In genomic region chr12:55745361-55746146, GRCh38 we compare ENCODE assay signal across 8 cellular contexts. TPM values are rescaled to one million over a fixed set of nuclear protein-coding genes. Genes with fewer than 3 reads are reported as not detected.
DNase-seq lines count a peak whose midpoint lies in the region; ATAC-seq and TF ChIP-seq lines count a peak whose summit lies in the region.

No MANE protein-coding gene starts in this region.

- peak overlapping the region; percentile 84 for H3K27ac ChIP-seq in endodermal cell (ENCODE audit: low read depth, low read length)

- DNase-seq in NCI-H510A treated with DMSO at 0.1 percent for 48 hours (lab: John Stamatoyannopoulos, UW) (peak; percentile 28), endodermal cell (peak; percentile 93), osteocyte (ENCODE audit: extremely low spot score, unreplicated experiment) (no peak)

- TF ChIP-seq CTCF in GM12875 (IDR thresholded peaks at IDR 0.05; ENCODE audit: borderline replicate concordance, insufficient read depth, low read depth, low read length) = no peak
- TF ChIP-seq CTCF in endodermal cell (conservative IDR thresholded peaks at IDR 0.05) = peak; percentile 54
- TF ChIP-seq CTCF in osteocyte (IDR thresholded peaks at IDR 0.05) = no peak

- no peaks in the 10 kb centered on the region for H3K9me3 ChIP-seq in endodermal cell (ENCODE audit: control insufficient read depth, low read length)

- H3K27ac Mint-ChIP-seq in endodermal cell = peak overlapping the region; percentile 95
- H3K27ac Mint-ChIP-seq in osteocyte (ENCODE audit: unreplicated experiment) = peak overlapping the region; percentile 56

- peaks cover 45% of the 10 kb centered on the region for H3K4me1 Mint-ChIP-seq in endodermal cell
- H3K4me1 Mint-ChIP-seq in osteocyte (ENCODE audit: unreplicated experiment) = peaks cover 30% of the 10 kb centered on the region

- ATAC-seq in HG03039 (IDR thresholded peaks at IDR 0.05; ENCODE audit: unreplicated experiment) (no peak), HG03378 (IDR thresholded peaks at IDR 0.05; ENCODE audit: unreplicated experiment) (no peak), HG02970 (IDR thresholded peaks at IDR 0.05; ENCODE audit: low FRiP score, unreplicated experiment) (no peak)
- ATAC-seq in activated CD4-positive, CD25-positive, alpha-beta regulatory T cell treated with anti-CD3 and anti-CD28 coated beads, Interleukin-2, amount 50 U/mL, for 24 hours = no peak

- 4% methylated on average over 10 of the region's 12 CpGs; no CpG with 5 or more reads in 1 of the 2 experiments for WGBS in endodermal cell (ENCODE audit: insufficient coverage in 1 of 2, insufficient read length in 1 of 2), 2 experiments

- peak overlapping the region; percentile 71 for H3K9ac ChIP-seq in endodermal cell (ENCODE audit: extremely low read depth, low read length, poor library complexity, severe bottlenecking)

- peaks cover 37% of the 10 kb centered on the region for H3K36me3 ChIP-seq in endodermal cell (ENCODE audit: control insufficient read depth, insufficient read depth, low read length)

- H3K4me3 ChIP-seq in GM12875 (ENCODE audit: low read depth, low read length) (peak overlapping the region; percentile 1), endodermal cell (ENCODE audit: low read length) (peak overlapping the region; percentile 96)

- H3K36me3 Mint-ChIP-seq in endodermal cell (ENCODE audit: low read depth) (peaks cover 27% of the 10 kb centered on the region), osteocyte (ENCODE audit: unreplicated experiment) (peaks cover 3% of the 10 kb centered on the region)

- peaks cover 5% of the 10 kb centered on the region for H3K4me1 ChIP-seq in endodermal cell (ENCODE audit: control insufficient read depth, insufficient read depth, low read length)

- no peaks in the 10 kb centered on the region for H3K27me3 ChIP-seq in endodermal cell (ENCODE audit: control insufficient read depth, insufficient read depth, low read length, poor library complexity, severe bottlenecking)

- H3K9me3 Mint-ChIP-seq in endodermal cell (no peaks in the 10 kb centered on the region), osteocyte (ENCODE audit: unreplicated experiment) (no peaks in the 10 kb centered on the region)

- no peaks in the 10 kb centered on the region for H3K27me3 Mint-ChIP-seq in endodermal cell (ENCODE audit: insufficient read depth)
- no peaks in the 10 kb centered on the region for H3K27me3 Mint-ChIP-seq in osteocyte (ENCODE audit: unreplicated experiment)

- H3K4me3 Mint-ChIP-seq in endodermal cell (peak overlapping the region; percentile 92), osteocyte (ENCODE audit: unreplicated experiment) (peak overlapping the region; percentile 85)

RNA-seq across cellular contexts. Expression of gene GDF11, which starts 2.6 kb away (rescaled TPM):
- total RNA-seq in endodermal cell (10 to 100 TPM; 29.8 to 33.0 TPM), osteocyte (11.6 and 14.0 TPM in 2 replicates)
- polyA plus RNA-seq in endodermal cell (2013, experiment 1 of 2) = 32.4 TPM
- 28.6 TPM for polyA plus RNA-seq in endodermal cell (2013, experiment 2 of 2)

RNA-seq across cellular contexts. Expression of gene CD63, which starts 16.7 kb away (rescaled TPM):
- total RNA-seq in endodermal cell (1,000 to 10,000 TPM in 1 of 2 donors, 100 to 1,000 TPM in 1; 879 to 1,041 TPM), osteocyte (1,511 and 1,600 TPM in 2 replicates)
- 447 TPM for polyA plus RNA-seq in endodermal cell (2013, experiment 1 of 2)
- polyA plus RNA-seq in endodermal cell (2013, experiment 2 of 2) = 444 TPM

RNA-seq across cellular contexts. Expression of gene RDH5, which starts 25.4 kb away (rescaled TPM):
- total RNA-seq in endodermal cell = 1 to 10 TPM; 4.1 to 7.4 TPM
- 4.7 TPM for polyA plus RNA-seq in endodermal cell (2013, experiment 1 of 2)
- polyA plus RNA-seq in endodermal cell (2013, experiment 2 of 2) = 3.5 TPM
- 4.1 and 5.9 TPM in 2 replicates for total RNA-seq in osteocyte

RNA-seq across cellular contexts. Expression of gene BLOC1S1, which starts 29.7 kb away (rescaled TPM):
- total RNA-seq in endodermal cell (100 to 1,000 TPM in 1 of 2 donors, 10 to 100 TPM in 1; 95.1 to 102 TPM), osteocyte (99.4 and 103 TPM in 2 replicates)
- 93.0 TPM for polyA plus RNA-seq in endodermal cell (2013, experiment 1 of 2)
- polyA plus RNA-seq in endodermal cell (2013, experiment 2 of 2) = 94.7 TPM

RNA-seq across cellular contexts. Expression of gene ITGA7, which starts 37.9 kb away (rescaled TPM):
- 100 to 1,000 TPM; 106 to 122 TPM for total RNA-seq in endodermal cell
- polyA plus RNA-seq in endodermal cell (2013, experiment 1 of 2) = 77.3 TPM
- polyA plus RNA-seq in endodermal cell (2013, experiment 2 of 2) = 71.6 TPM
- 5.1 and 5.7 TPM in 2 replicates for total RNA-seq in osteocyte
